15 cellular contexts compared by ENCODE assay signal in genomic region chr5:167678457-167678856, GRCh38.
"Had no signal": no experiment of that assay in that cellular context is flagged by ENCODE, and none has a peak within 500 bp of the region (broad histone marks: within the 10 kb centered on the region; RNA-seq: fewer than 3 reads in every experiment).

No MANE protein-coding gene starts in this region.

- H3K4me3 ChIP-seq: coronary artery, prostate gland, right lobe of liver, suprapubic skin had no signal

- H3K4me1 ChIP-seq: prostate gland, right lobe of liver, suprapubic skin had no signal

- H3K27me3 ChIP-seq: right lobe of liver, suprapubic skin had no signal

- DNase-seq: activated CD4-positive, alpha-beta T cell treated with anti-CD3 and anti-CD28 coated beads, Interleukin-2, amount 50 U/mL, for 48 hours; activated CD4-positive, CD25-positive, alpha-beta regulatory T cell treated with anti-CD3 and anti-CD28 coated beads, Interleukin-2, amount 50 U/mL, for 72 hours; activated naive CD4-positive, alpha-beta T cell; activated T-cell treated with anti-CD3 and anti-CD28 coated beads, Interleukin-2, amount 50 U/mL, for 72 hours; central memory CD4-positive, alpha-beta T cell; effector CD8-positive, alpha-beta T cell; hypothalamus; immature natural killer cell; occipital lobe; right lobe of liver; stimulated activated CD4-positive, alpha-beta T cell treated with anti-CD3 and anti-CD28 coated beads, Interleukin-12 subunit alpha, Interleukin-12 subunit beta, amount 100 ng/mL, for 4 hours; stimulated activated naive CD8-positive, alpha-beta T cell treated with anti-CD3 and anti-CD28 coated beads, Interleukin-15, Interleukin-2, amounts not matched to agents 100 U/mL and 50 U/mL, for 24 hours had no signal

- H3K27ac ChIP-seq: coronary artery, prostate gland, right lobe of liver, suprapubic skin had no signal

- H3K36me3 ChIP-seq: prostate gland, right lobe of liver, suprapubic skin had no signal

- H3K9me3 ChIP-seq: prostate gland, right lobe of liver, suprapubic skin had no signal
